22 cellular contexts compared by ENCODE assay signal in genomic region chr19:38028913-38029565, GRCh38.
"Had no signal": no experiment of that assay in that cellular context is flagged by ENCODE, and none has a peak within 500 bp of the region (broad histone marks: within the 10 kb centered on the region; RNA-seq: fewer than 3 reads in every experiment).

No MANE protein-coding gene starts in this region.

- H3K36me3 ChIP-seq: left lung, right atrium auricular region had no signal

- H3K9me3 Mint-ChIP-seq: activated CD4-positive, alpha-beta T cell treated with anti-CD3 and anti-CD28 coated beads, Interleukin-2, amount 10 ng/mL, durations not matched to agents 24 days and 14 days; activated CD8-positive, alpha-beta T cell treated with anti-CD3 and anti-CD28 coated beads for 36 hours; activated T-helper 17 cell treated with anti-CD3 and anti-CD28 coated beads, Interleukin-2, amount 50 U/mL, for 72 hours had no signal

- H3K4me3 Mint-ChIP-seq: activated CD4-positive, alpha-beta T cell treated with anti-CD3 and anti-CD28 coated beads, Interleukin-2, amount 10 ng/mL, durations not matched to agents 24 days and 14 days; activated CD8-positive, alpha-beta T cell treated with anti-CD3 and anti-CD28 coated beads for 36 hours; activated naive CD8-positive, alpha-beta T cell treated with anti-CD3 and anti-CD28 coated beads for 36 hours; activated T-helper 17 cell treated with anti-CD3 and anti-CD28 coated beads, Interleukin-2, amount 50 U/mL, for 72 hours; central memory CD8-positive, alpha-beta T cell; effector memory CD8-positive, alpha-beta T cell had no signal

- H3K27ac Mint-ChIP-seq: activated CD8-positive, alpha-beta T cell treated with anti-CD3 and anti-CD28 coated beads for 36 hours; activated naive CD8-positive, alpha-beta T cell treated with anti-CD3 and anti-CD28 coated beads for 36 hours; effector memory CD8-positive, alpha-beta T cell; progenitor cell of endocrine pancreas had no signal

- H3K4me1 Mint-ChIP-seq: activated CD4-positive, alpha-beta T cell treated with anti-CD3 and anti-CD28 coated beads, Interleukin-2, amount 10 ng/mL, durations not matched to agents 24 days and 14 days; activated naive CD8-positive, alpha-beta T cell treated with anti-CD3 and anti-CD28 coated beads for 36 hours had no signal

- H3K27me3 ChIP-seq: esophagus squamous epithelium, left lung, right atrium auricular region, stomach, testis, upper lobe of left lung had no signal

- H3K9me3 ChIP-seq: esophagus squamous epithelium, left lung, right atrium auricular region, stomach, testis, upper lobe of left lung had no signal

- ATAC-seq: activated CD8-positive, alpha-beta T cell treated with anti-CD3 and anti-CD28 coated beads for 36 hours; activated T-helper 17 cell treated with anti-CD3 and anti-CD28 coated beads, Interleukin-2, amount 50 U/mL, for 72 hours; effector memory CD8-positive, alpha-beta T cell; left lung had no signal

- H3K4me3 ChIP-seq: esophagus squamous epithelium, left lung, right atrium auricular region, stomach, testis, upper lobe of left lung had no signal

- DNase-seq: activated CD4-positive, alpha-beta T cell treated with anti-CD3 and anti-CD28 coated beads, Interleukin-2, amount 10 ng/mL, durations not matched to agents 24 days and 14 days; activated CD8-positive, alpha-beta T cell treated with anti-CD3 and anti-CD28 coated beads for 36 hours; activated naive CD4-positive, alpha-beta T cell; activated naive CD8-positive, alpha-beta T cell treated with anti-CD3 and anti-CD28 coated beads for 36 hours; activated T-cell treated with anti-CD3 and anti-CD28 coated beads, Interleukin-2, amount 50 U/mL, for 1 hour; amniotic stem cell; dermis blood vessel endothelial cell; effector memory CD8-positive, alpha-beta T cell; esophagus squamous epithelium; foreskin melanocyte; head of caudate nucleus; left lung; midbrain; occipital lobe; stimulated activated CD4-positive, alpha-beta T cell treated with anti-CD3 and anti-CD28 coated beads, Interleukin-2, amount 100 ng/mL, for 24 hours; stomach; testis; upper lobe of left lung had no signal

- H3K27ac ChIP-seq: esophagus squamous epithelium, left lung, right atrium auricular region, stomach, testis, upper lobe of left lung had no signal

- H3K27me3 Mint-ChIP-seq: activated CD4-positive, alpha-beta T cell treated with anti-CD3 and anti-CD28 coated beads, Interleukin-2, amount 10 ng/mL, durations not matched to agents 24 days and 14 days; activated CD8-positive, alpha-beta T cell treated with anti-CD3 and anti-CD28 coated beads for 36 hours; activated naive CD8-positive, alpha-beta T cell treated with anti-CD3 and anti-CD28 coated beads for 36 hours; activated T-helper 17 cell treated with anti-CD3 and anti-CD28 coated beads, Interleukin-2, amount 50 U/mL, for 72 hours; central memory CD8-positive, alpha-beta T cell; effector memory CD8-positive, alpha-beta T cell; progenitor cell of endocrine pancreas had no signal

- H3K4me1 ChIP-seq: testis had no signal
